In the genomic region with DNA sequence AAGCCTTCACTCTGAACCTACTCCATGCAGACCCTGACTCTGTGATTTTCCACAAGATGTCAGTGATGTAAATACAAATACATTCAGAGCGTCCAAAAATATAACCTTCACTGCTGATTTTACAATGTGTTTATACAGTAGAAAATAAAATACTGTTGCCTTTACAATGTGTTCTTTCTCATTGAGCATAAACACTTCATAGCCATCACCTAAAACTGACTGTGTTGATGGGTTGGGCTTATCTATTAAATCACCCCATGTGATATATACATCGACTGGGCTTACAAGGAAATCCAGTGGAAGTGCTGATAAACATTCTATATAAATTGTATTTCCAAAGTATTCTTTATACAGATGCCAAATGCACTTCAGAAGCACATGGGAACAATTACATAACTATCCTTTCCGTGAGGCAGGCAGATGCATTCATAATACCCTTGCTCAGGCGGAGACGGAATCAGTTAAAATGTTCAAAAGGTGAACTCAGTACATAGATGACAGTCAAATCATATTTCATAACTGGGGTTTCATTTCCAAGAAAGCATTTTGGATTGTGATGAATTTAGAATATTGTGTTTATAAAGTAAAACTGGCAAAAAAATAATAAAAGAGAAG, we compare ENCODE assay signal across 32 cellular contexts. TPM values are rescaled to one million over a fixed set of nuclear protein-coding genes. Genes with fewer than 3 reads are reported as not detected.
"Had no signal": no experiment of that assay in that cellular context is flagged by ENCODE, and none has a peak within 500 bp of the region (broad histone marks: within the 10 kb centered on the region; RNA-seq: fewer than 3 reads in every experiment).

No MANE protein-coding gene starts in this region.

- H3K9me3 Mint-ChIP-seq: activated naive CD4-positive, alpha-beta T cell treated with anti-CD3 and anti-CD28 coated beads, Interleukin-2, amount 50 U/mL, for 72 hours; activated T-cell treated with anti-CD3 and anti-CD28 coated beads, Interleukin-2, amount 50 U/mL, for 72 hours; effector memory CD8-positive, alpha-beta T cell; natural killer cell treated with Interleukin-12 subunit alpha and Interleukin-12 subunit beta and Interleukin-15 and Interleukin-18, amount 100 ng/mL, for 72 hours; T-helper 2 cell treated with Interferon-gamma antibody and Interleukin-4, amounts not matched to agents 5 μg/mL and 100 μg/mL, for 36 hours had no signal

- ATAC-seq: activated CD4-positive, alpha-beta T cell treated with anti-CD3 and anti-CD28 coated beads for 36 hours; activated CD8-positive, alpha-beta memory T cell treated with anti-CD3 and anti-CD28 coated beads, Interleukin-2, amount 10 ng/mL, durations not matched to agents 7 days and 5 days; activated CD8-positive, alpha-beta T cell treated with anti-CD3 and anti-CD28 coated beads, Interleukin-2, amount 10 ng/mL, durations not matched to agents 7 days and 5 days; activated naive CD4-positive, alpha-beta T cell treated with anti-CD3 and anti-CD28 coated beads, Interleukin-2, amount 50 U/mL, for 72 hours; activated T-cell treated with anti-CD3 and anti-CD28 coated beads, Interleukin-2, amount 50 U/mL, for 72 hours; effector memory CD8-positive, alpha-beta T cell; gastrocnemius medialis; left colon; natural killer cell treated with Interleukin-12 subunit alpha and Interleukin-12 subunit beta and Interleukin-15 and Interleukin-18, amount 100 ng/mL, for 72 hours; right lobe of liver; stimulated activated naive CD8-positive, alpha-beta T cell treated with anti-CD3 and anti-CD28 coated beads, Interleukin-15, Interleukin-2, amounts not matched to agents 100 U/mL and 50 U/mL, for 24 hours had no signal

- H3K4me3 Mint-ChIP-seq: activated CD4-positive, alpha-beta T cell treated with anti-CD3 and anti-CD28 coated beads for 36 hours; activated CD8-positive, alpha-beta memory T cell treated with anti-CD3 and anti-CD28 coated beads, Interleukin-2, amount 10 ng/mL, durations not matched to agents 7 days and 5 days; activated CD8-positive, alpha-beta T cell treated with anti-CD3 and anti-CD28 coated beads, Interleukin-2, amount 10 ng/mL, durations not matched to agents 7 days and 5 days; activated T-cell treated with anti-CD3 and anti-CD28 coated beads, Interleukin-2, amount 50 U/mL, for 72 hours; effector memory CD8-positive, alpha-beta T cell; natural killer cell treated with Interleukin-12 subunit alpha and Interleukin-12 subunit beta and Interleukin-15 and Interleukin-18, amount 100 ng/mL, for 72 hours; T-helper 2 cell treated with Interferon-gamma antibody and Interleukin-4, amounts not matched to agents 5 μg/mL and 100 μg/mL, for 36 hours had no signal

- H3K27me3 Mint-ChIP-seq: activated CD8-positive, alpha-beta memory T cell treated with anti-CD3 and anti-CD28 coated beads, Interleukin-2, amount 10 ng/mL, durations not matched to agents 7 days and 5 days; effector memory CD8-positive, alpha-beta T cell; natural killer cell treated with Interleukin-12 subunit alpha and Interleukin-12 subunit beta and Interleukin-15 and Interleukin-18, amount 100 ng/mL, for 72 hours had no signal

- H3K36me3 Mint-ChIP-seq: activated CD8-positive, alpha-beta memory T cell treated with anti-CD3 and anti-CD28 coated beads, Interleukin-2, amount 10 ng/mL, durations not matched to agents 7 days and 5 days; activated naive CD4-positive, alpha-beta T cell treated with anti-CD3 and anti-CD28 coated beads, Interleukin-2, amount 50 U/mL, for 72 hours had no signal

- DNase-seq: activated CD4-positive, alpha-beta T cell treated with anti-CD3 and anti-CD28 coated beads for 36 hours; activated CD4-positive, CD25-positive, alpha-beta regulatory T cell; activated CD8-positive, alpha-beta memory T cell treated with anti-CD3 and anti-CD28 coated beads, Interleukin-2, amount 10 ng/mL, durations not matched to agents 7 days and 5 days; activated CD8-positive, alpha-beta T cell treated with anti-CD3 and anti-CD28 coated beads, Interleukin-2, amount 10 ng/mL, durations not matched to agents 7 days and 5 days; activated naive CD4-positive, alpha-beta T cell; activated T-cell treated with anti-CD3 and anti-CD28 coated beads for 4 hours; activated T-cell treated with anti-CD3 and anti-CD28 coated beads, Interleukin-2, amount 50 U/mL, for 72 hours; anterior cingulate cortex; cerebellar nuclear complex; effector memory CD8-positive, alpha-beta T cell; erythroblast; gastrocnemius medialis; glutamatergic neuron; left colon; right lobe of liver; stimulated activated CD4-positive, alpha-beta T cell treated with anti-CD3 and anti-CD28 coated beads, Interleukin-2, amount 100 ng/mL, for 48 hours; stimulated activated naive CD8-positive, alpha-beta T cell treated with anti-CD3 and anti-CD28 coated beads, Interleukin-15, Interleukin-2, amounts not matched to agents 100 U/mL and 50 U/mL, for 24 hours; trophoblast cell had no signal

- H3K27ac Mint-ChIP-seq: activated CD4-positive, alpha-beta T cell treated with anti-CD3 and anti-CD28 coated beads for 36 hours; activated CD8-positive, alpha-beta memory T cell treated with anti-CD3 and anti-CD28 coated beads, Interleukin-2, amount 10 ng/mL, durations not matched to agents 7 days and 5 days; activated CD8-positive, alpha-beta T cell treated with anti-CD3 and anti-CD28 coated beads, Interleukin-2, amount 10 ng/mL, durations not matched to agents 7 days and 5 days; activated naive CD4-positive, alpha-beta T cell treated with anti-CD3 and anti-CD28 coated beads, Interleukin-2, amount 50 U/mL, for 72 hours; activated T-cell treated with anti-CD3 and anti-CD28 coated beads, Interleukin-2, amount 50 U/mL, for 72 hours; effector memory CD8-positive, alpha-beta T cell; natural killer cell treated with Interleukin-12 subunit alpha and Interleukin-12 subunit beta and Interleukin-15 and Interleukin-18, amount 100 ng/mL, for 72 hours; T-helper 2 cell treated with Interferon-gamma antibody and Interleukin-4, amounts not matched to agents 5 μg/mL and 100 μg/mL, for 36 hours had no signal

- H3K4me1 Mint-ChIP-seq: activated CD4-positive, alpha-beta T cell treated with anti-CD3 and anti-CD28 coated beads for 36 hours; activated CD8-positive, alpha-beta memory T cell treated with anti-CD3 and anti-CD28 coated beads, Interleukin-2, amount 10 ng/mL, durations not matched to agents 7 days and 5 days had no signal

- FAIRE-seq: keratinocyte, urothelium cell line had no signal

RNA-seq across cellular contexts. Expression of a gene that starts 27.7 kb away (rescaled TPM):
- total RNA-seq: activated CD4-positive, alpha-beta T cell treated with anti-CD3 and anti-CD28 coated beads for 36 hours; activated CD8-positive, alpha-beta memory T cell treated with anti-CD3 and anti-CD28 coated beads, Interleukin-2, amount 10 ng/mL, durations not matched to agents 7 days and 5 days; activated CD8-positive, alpha-beta T cell treated with anti-CD3 and anti-CD28 coated beads, Interleukin-2, amount 10 ng/mL, durations not matched to agents 7 days and 5 days; activated naive CD4-positive, alpha-beta T cell treated with anti-CD3 and anti-CD28 coated beads, Interleukin-2, amount 50 U/mL, for 72 hours; activated T-cell treated with anti-CD3 and anti-CD28 coated beads, Interleukin-2, amount 50 U/mL, for 72 hours; gastrocnemius medialis; left colon; lower leg skin; mononuclear cell; myocyte; natural killer cell treated with Interleukin-12 subunit alpha and Interleukin-12 subunit beta and Interleukin-15 and Interleukin-18, amount 100 ng/mL, for 72 hours; osteoblast; posterior vena cava; renal cortical epithelial cell; right lobe of liver; skeletal muscle tissue; thoracic aorta had no signal
- polyA plus RNA-seq: adipose tissue, keratinocyte had no signal
